ENCODE assay signal across 9 cellular contexts in genomic region chr19:43085801-43086530, GRCh38. TPM values are rescaled to one million over a fixed set of nuclear protein-coding genes. Genes with fewer than 3 reads are reported as not detected.
"Had no signal": no experiment of that assay in that cellular context is flagged by ENCODE, and none has a peak within 500 bp of the region (broad histone marks: within the 10 kb centered on the region; RNA-seq: fewer than 3 reads in every experiment).

No MANE protein-coding gene starts in this region.

RNA-seq across cellular contexts. Expression of gene PSG2, which starts 3.5 kb away (rescaled TPM):
- total RNA-seq: activated CD4-positive, alpha-beta memory T cell treated with anti-CD3 and anti-CD28 coated beads, Interleukin-2, amount 10 ng/mL, durations not matched to agents 7 days and 5 days; activated CD8-positive, alpha-beta memory T cell treated with anti-CD3 and anti-CD28 coated beads, Interleukin-2, amount 10 ng/mL, durations not matched to agents 7 days and 5 days; cardiac septum; MCF 10A; OCI-LY7; PC-9; Right ventricle myocardium superior; T-helper 1 cell treated with Interleukin-12 subunit alpha and Interleukin-12 subunit beta and Interleukin-4 antibody, amounts not matched to agents 30 ng/mL and 1 ng/mL, for 36 hours; T-helper 2 cell treated with Interferon-gamma antibody and Interleukin-4, amounts not matched to agents 100 ng/mL and 5 ng/mL, for 36 hours had no signal

RNA-seq across cellular contexts. Expression of gene PSG11, which starts 59.7 kb away (rescaled TPM):
- total RNA-seq: activated CD4-positive, alpha-beta memory T cell treated with anti-CD3 and anti-CD28 coated beads, Interleukin-2, amount 10 ng/mL, durations not matched to agents 7 days and 5 days; activated CD8-positive, alpha-beta memory T cell treated with anti-CD3 and anti-CD28 coated beads, Interleukin-2, amount 10 ng/mL, durations not matched to agents 7 days and 5 days; cardiac septum; MCF 10A; OCI-LY7; PC-9; Right ventricle myocardium superior; T-helper 1 cell treated with Interleukin-12 subunit alpha and Interleukin-12 subunit beta and Interleukin-4 antibody, amounts not matched to agents 30 ng/mL and 1 ng/mL, for 36 hours; T-helper 2 cell treated with Interferon-gamma antibody and Interleukin-4, amounts not matched to agents 100 ng/mL and 5 ng/mL, for 36 hours had no signal
